8 cellular contexts compared by ENCODE assay signal in the genomic region with DNA sequence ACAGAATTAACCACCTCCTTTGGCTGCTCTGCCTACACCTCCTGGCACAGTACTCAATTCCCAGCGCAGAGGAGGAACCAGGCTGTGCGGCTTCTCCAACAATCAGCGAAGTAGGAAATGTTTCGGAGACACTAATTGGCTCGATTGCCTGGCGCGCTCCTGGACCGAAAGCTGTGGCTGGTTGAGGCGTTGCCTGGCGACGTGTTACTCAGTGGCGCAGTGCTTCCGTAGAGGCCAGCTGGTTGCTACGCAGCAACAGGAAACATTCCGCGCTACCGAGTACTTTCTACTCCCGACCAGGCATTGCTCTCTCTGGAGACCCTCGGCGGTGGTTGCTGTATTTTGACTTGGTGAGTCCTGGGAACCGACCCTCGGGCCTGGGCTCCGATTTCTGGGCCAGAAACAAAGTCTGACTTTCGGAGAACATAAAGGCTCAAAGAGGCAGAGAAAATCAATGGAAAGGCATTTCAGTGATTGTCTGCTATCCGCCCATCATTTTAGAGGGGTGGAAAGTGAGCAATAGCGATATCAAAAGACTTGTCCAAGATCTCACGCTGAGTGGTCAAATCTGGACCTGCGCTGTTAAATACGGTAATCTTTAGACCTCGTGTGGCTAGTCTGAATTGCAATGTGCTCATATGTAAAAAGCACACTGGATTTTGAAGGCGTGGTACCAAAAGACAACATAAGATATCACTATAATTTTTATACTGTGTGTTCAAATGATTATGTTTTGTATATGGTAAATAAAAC. TPM values are rescaled to one million over a fixed set of nuclear protein-coding genes. Genes with fewer than 3 reads are reported as not detected.
DNase-seq lines count a peak whose midpoint lies in the region; ATAC-seq, FAIRE-seq and TF ChIP-seq lines count a peak whose summit lies in the region.

Gene DNAH6 (plus strand): TSS at position 265 of the 753 bp plus-strand sequence. CDS start 1,329 bp downstream, outside the sequence.

- peak; percentile 84 for DNase-seq in GM04503 (ENCODE audit: low read depth)
- peak; percentile 94 for DNase-seq in NCI-H1105 treated with DMSO at 0.1 percent for 48 hours (lab: John Stamatoyannopoulos, UW)
- DNase-seq in T-helper 22 cell (ENCODE audit: low read depth) = peak; percentile 82
- DNase-seq in astrocyte (ENCODE audit: low read depth) = peak; percentile 95
- DNase-seq in right atrium auricular region (ENCODE audit: low spot score) = peak; percentile 97
- DNase-seq in progenitor cell of endocrine pancreas (ENCODE audit: low spot score, unreplicated experiment) = peak; percentile 55
- DNase-seq in upper lobe of left lung = peak; percentile 77 to 96

- peaks cover 9% of the 10 kb centered on the region for H3K9me3 Mint-ChIP-seq in astrocyte (ENCODE audit: unreplicated experiment)
- H3K9me3 Mint-ChIP-seq in progenitor cell of endocrine pancreas (ENCODE audit: low read depth) = peaks cover 12% of the 10 kb centered on the region

- peak within 1 kb of the TSS; percentile 85 for H3K4me3 Mint-ChIP-seq in astrocyte (ENCODE audit: unreplicated experiment)
- peak within 1 kb of the TSS; percentile 84 for H3K4me3 Mint-ChIP-seq in progenitor cell of endocrine pancreas (ENCODE audit: low read depth)

- peaks cover 4% of the 10 kb centered on the region for H3K4me1 ChIP-seq in astrocyte (ENCODE audit: insufficient read depth, low read length)
- peaks cover 0 to 5% of the 10 kb centered on the region in 2 donors for H3K4me1 ChIP-seq in right atrium auricular region
- peaks cover 0 to 5% (median 0%) of the 10 kb centered on the region in 4 donors for H3K4me1 ChIP-seq in upper lobe of left lung

- H2AFZ ChIP-seq in astrocyte (ENCODE audit: low read depth, low read length) = peak within 1 kb of the TSS; percentile 82

- peak within 1 kb of the TSS; percentile 98 for H3K4me2 ChIP-seq in astrocyte (ENCODE audit: low read length)

- H3K36me3 Mint-ChIP-seq in astrocyte (ENCODE audit: low read depth, unreplicated experiment) (no peaks in the 10 kb centered on the region), progenitor cell of endocrine pancreas (ENCODE audit: insufficient read depth) (peaks cover 3% of the 10 kb centered on the region)

- TF ChIP-seq EP300 in upper lobe of left lung (IDR thresholded peaks at IDR 0.05) = no peak

- no peaks in the 10 kb centered on the region for H3K79me2 ChIP-seq in astrocyte (ENCODE audit: insufficient read depth, low read length)

- ATAC-seq in HG02571 (IDR thresholded peaks at IDR 0.05; ENCODE audit: unreplicated experiment) = peak; percentile 89
- ATAC-seq in upper lobe of left lung (ENCODE audit: low FRiP score in 2 of 2) = peak; percentile 98 to 99

- no peaks in the 10 kb centered on the region for H4K20me1 ChIP-seq in astrocyte (ENCODE audit: insufficient read depth, low read length)

- H3K36me3 ChIP-seq in astrocyte (ENCODE audit: insufficient read depth, low read length) (no peaks in the 10 kb centered on the region), right atrium auricular region (no peaks in the 10 kb centered on the region), upper lobe of left lung (no peaks in the 10 kb centered on the region)

- no peak for TF ChIP-seq POLR2A in upper lobe of left lung (IDR thresholded peaks at IDR 0.05)

- H3K27ac ChIP-seq in astrocyte (ENCODE audit: low read depth, low read length) = peak within 1 kb of the TSS; percentile 57
- H3K27ac ChIP-seq in right atrium auricular region = no peak within 1 kb of the TSS
- peak within 1 kb of the TSS in 2 of 4 donors; percentile 45 to 69 for H3K27ac ChIP-seq in upper lobe of left lung

- H3K4me1 Mint-ChIP-seq in astrocyte (ENCODE audit: low read depth, unreplicated experiment) (peaks cover 2% of the 10 kb centered on the region), progenitor cell of endocrine pancreas (ENCODE audit: low read depth) (no peaks in the 10 kb centered on the region)

- H3K4me3 ChIP-seq in astrocyte (ENCODE audit: insufficient read depth, low read depth, low read length) = peak within 1 kb of the TSS; percentile 81
- peak within 1 kb of the TSS; percentile 34 to 50 for H3K4me3 ChIP-seq in right atrium auricular region
- peak within 1 kb of the TSS in 3 of 4 donors; percentile 41 to 52 (median 52) for H3K4me3 ChIP-seq in upper lobe of left lung

- H3K9me3 ChIP-seq in astrocyte (ENCODE audit: insufficient read depth, low read depth, low read length) (no peaks in the 10 kb centered on the region), right atrium auricular region (no peaks in the 10 kb centered on the region), upper lobe of left lung (peaks cover 0 to under 1% (median 0%) of the 10 kb centered on the region in 4 donors)

- TF ChIP-seq CTCF in astrocyte (IDR thresholded peaks at IDR 0.05; ENCODE audit: insufficient read depth, low read depth, low read length) (no peak), right atrium auricular region (IDR thresholded peaks at IDR 0.05) (no peak), progenitor cell of endocrine pancreas (IDR thresholded peaks at IDR 0.05; ENCODE audit: unreplicated experiment) (no peak), upper lobe of left lung (IDR thresholded peaks at IDR 0.05) (peak in 1 of 6 experiments; percentile 3)

- peaks cover 3% of the 10 kb centered on the region for H3K27me3 Mint-ChIP-seq in astrocyte (ENCODE audit: low read depth, unreplicated experiment)
- H3K27me3 Mint-ChIP-seq in progenitor cell of endocrine pancreas = no peaks in the 10 kb centered on the region

- peak; percentile 85 for FAIRE-seq in astrocyte (lab: Jason Lieb, UNC)

- H3K27me3 ChIP-seq in astrocyte (ENCODE audit: insufficient read depth, low read length) = no peaks in the 10 kb centered on the region
- H3K27me3 ChIP-seq in right atrium auricular region = no peaks in the 10 kb centered on the region
- H3K27me3 ChIP-seq in upper lobe of left lung = no peaks in the 10 kb centered on the region

- peak within 1 kb of the TSS; percentile 83 for H3K27ac Mint-ChIP-seq in astrocyte (ENCODE audit: unreplicated experiment)
- peak within 1 kb of the TSS; percentile 90 for H3K27ac Mint-ChIP-seq in progenitor cell of endocrine pancreas

- peak within 1 kb of the TSS; percentile 82 for H3K9ac ChIP-seq in astrocyte (ENCODE audit: low read length)

- 16 to 19% methylated on average over 14 to 31 of the region's 31 CpGs for WGBS in upper lobe of left lung, 2 donors

RNA-seq across cellular contexts. Expression of gene DNAH6, which starts in this region (rescaled TPM):
- total RNA-seq in astrocyte = 0.20 and 0.24 TPM in 2 replicates
- under 1 TPM; 0.24 to 0.30 TPM for total RNA-seq in right atrium auricular region
- 4.8 and 5.5 TPM in 2 replicates for total RNA-seq in progenitor cell of endocrine pancreas
- total RNA-seq in upper lobe of left lung = 10 to 100 TPM in 2 of 6 donors, 1 to 10 TPM in 3, under 1 TPM in 1; 0.37 to 25.0 (median 4.2) TPM

Comparison
In these comparisons a context has a peak if more than half of its experiments do, and no peak if none do; other contexts are left out.
1. Peak in DNase-seq, H3K4me3 ChIP-seq, H3K27ac ChIP-seq, H3K9ac ChIP-seq and H3K4me2 ChIP-seq in astrocyte; RNA of the gene not detected or under 1 TPM.
2. Peak in DNase-seq and H3K4me3 ChIP-seq in right atrium auricular region; RNA of the gene not detected or under 1 TPM.